13 cellular contexts compared by ENCODE assay signal in genomic region chr3:82088749-82089148, GRCh38.
A peak's percentile ranks its signal among the peaks of the same experiment; 100 is the strongest.
DNase-seq lines count a peak whose midpoint lies in the region; ATAC-seq, FAIRE-seq and TF ChIP-seq lines count a peak whose summit lies in the region.
"Had no signal": no experiment of that assay in that cellular context is flagged by ENCODE, and none has a peak within 500 bp of the region (broad histone marks: within the 10 kb centered on the region; RNA-seq: fewer than 3 reads in every experiment).

No MANE protein-coding gene starts in this region.

- TF ChIP-seq POLR2A in GM12892 (IDR thresholded peaks at IDR 0.05; ENCODE audit: low read depth, low read length): no peak

- FAIRE-seq in GM12892 (lab: Jason Lieb, UNC): peak; percentile 17
- no peak for FAIRE-seq in frontal cortex (lab: Jason Lieb, UNC)
- FAIRE-seq: GM19239 had no signal

- ATAC-seq in GM21619 (IDR thresholded peaks at IDR 0.05; ENCODE audit: unreplicated experiment) (peak; percentile 60), GM21423 (IDR thresholded peaks at IDR 0.05; ENCODE audit: unreplicated experiment) (no peak), HG02588 (IDR thresholded peaks at IDR 0.05; ENCODE audit: unreplicated experiment) (no peak)

- DNase-seq in GM12892 (ENCODE audit: insufficient read length) (no peak), KBM-7 (peak; percentile 32), epithelial cell of prostate (ENCODE audit: low read depth, low spot score) (no peak), frontal cortex (ENCODE audit: low spot score in 2 of 2) (no peak), epidermal melanocyte (ENCODE audit: insufficient read length, low spot score) (no peak)
- DNase-seq: activated CD4-positive, CD25-positive, alpha-beta regulatory T cell; BE2C; SHP77; transverse colon had no signal

- in situ Hi-C loops in KBM-7 (cut with MboI; ENCODE audit: low pct_unique_long_range_greater_than_20kb, low sequenced_read_pairs): no loop called here

- peak overlapping the region; percentile 66 for H3K27ac ChIP-seq in epithelial cell of prostate
- H3K27ac ChIP-seq: transverse colon had no signal
